In genomic region chr11:18282626-18283025, GRCh38 we compare ENCODE assay signal across 22 cellular contexts. TPM values are rescaled to one million over a fixed set of nuclear protein-coding genes. Genes with fewer than 3 reads are reported as not detected.
"Had no signal": no experiment of that assay in that cellular context is flagged by ENCODE, and none has a peak within 500 bp of the region (broad histone marks: within the 10 kb centered on the region; RNA-seq: fewer than 3 reads in every experiment).

No MANE protein-coding gene starts in this region.

- H3K4me1 Mint-ChIP-seq: brain had no signal

- DNase-seq: activated naive CD4-positive, alpha-beta T cell treated with Interleukin-2 at 50 U/mL for 16 hours; anterior cingulate cortex; central memory CD4-positive, alpha-beta T cell; colonic mucosa; foreskin keratinocyte; hypothalamus; kidney glomerular epithelial cell; left ventricle myocardium inferior; mesenchymal stem cell; natural killer cell; sigmoid colon; stimulated activated naive CD4-positive, alpha-beta T cell treated with Interleukin-2 at 50 U/mL for 16 hours; T-helper 9 cell; transverse colon had no signal

- H3K27ac Mint-ChIP-seq: brain, natural killer cell had no signal

- H3K27me3 ChIP-seq: colonic mucosa, foreskin keratinocyte, neutrophil, sigmoid colon, transverse colon, vagina had no signal

- H3K9me3 Mint-ChIP-seq: activated T-helper 2 cell treated with anti-CD3 and anti-CD28 coated beads, Interferon-gamma antibody, Interleukin-2, Interleukin-4, amounts not matched to agents 10 μg/mL and 5 μg/mL and 100 μg/mL, durations not matched to agents 14 hours and 24 hours and 36 hours; brain; natural killer cell had no signal

- H3K4me3 ChIP-seq: colonic mucosa, left ventricle myocardium inferior, sigmoid colon, SK-N-MC, transverse colon, vagina had no signal

- H2AFZ ChIP-seq: parathyroid adenoma had no signal

- H3K27ac ChIP-seq: colonic mucosa, foreskin keratinocyte, left ventricle myocardium inferior, neutrophil, parathyroid adenoma, sigmoid colon, SK-N-MC, transverse colon, vagina had no signal

- H3K9ac ChIP-seq: parathyroid adenoma had no signal

- ATAC-seq: activated CD4-positive, CD25-positive, alpha-beta regulatory T cell treated with anti-CD3 and anti-CD28 coated beads, Interleukin-2, amount 50 U/mL, for 24 hours; foreskin keratinocyte; natural killer cell had no signal

- H3K79me2 ChIP-seq: parathyroid adenoma had no signal

- H3K9me3 ChIP-seq: colonic mucosa, left ventricle myocardium inferior, neutrophil, sigmoid colon, transverse colon, vagina had no signal

- H3K36me3 ChIP-seq: colonic mucosa had no signal

- H3K4me3 Mint-ChIP-seq: brain, natural killer cell had no signal

- H3K4me1 ChIP-seq: colonic mucosa, foreskin keratinocyte, left ventricle myocardium inferior, parathyroid adenoma, sigmoid colon, transverse colon, vagina had no signal

RNA-seq across cellular contexts. Expression of gene SAA1, which starts 16.6 kb away (rescaled TPM):
- total RNA-seq: activated T-helper 2 cell treated with anti-CD3 and anti-CD28 coated beads, Interferon-gamma antibody, Interleukin-2, Interleukin-4, amounts not matched to agents 10 μg/mL and 5 μg/mL and 100 μg/mL, durations not matched to agents 14 hours and 24 hours and 36 hours; fibroblast of lung; left ventricle myocardium inferior; natural killer cell had no signal
- polyA plus RNA-seq: fibroblast of lung had no signal

RNA-seq across cellular contexts. Expression of gene SAA2, which starts 34.2 kb away (rescaled TPM):
- total RNA-seq: activated T-helper 2 cell treated with anti-CD3 and anti-CD28 coated beads, Interferon-gamma antibody, Interleukin-2, Interleukin-4, amounts not matched to agents 10 μg/mL and 5 μg/mL and 100 μg/mL, durations not matched to agents 14 hours and 24 hours and 36 hours; fibroblast of lung; foreskin keratinocyte; natural killer cell had no signal
- polyA plus RNA-seq: fibroblast of lung had no signal

RNA-seq across cellular contexts. Expression of gene SAA4, which starts 46.0 kb away (rescaled TPM):
- total RNA-seq: activated T-helper 2 cell treated with anti-CD3 and anti-CD28 coated beads, Interferon-gamma antibody, Interleukin-2, Interleukin-4, amounts not matched to agents 10 μg/mL and 5 μg/mL and 100 μg/mL, durations not matched to agents 14 hours and 24 hours and 36 hours; fibroblast of lung; foreskin keratinocyte; left ventricle myocardium inferior; sigmoid colon; transverse colon had no signal
- polyA plus RNA-seq: fibroblast of lung, foreskin keratinocyte had no signal
